ENCODE assay signal across 22 cellular contexts in genomic region chr21:14013056-14013603, GRCh38.
DNase-seq lines count a peak whose midpoint lies in the region; ATAC-seq and TF ChIP-seq lines count a peak whose summit lies in the region.
"Had no signal": no experiment of that assay in that cellular context is flagged by ENCODE, and none has a peak within 500 bp of the region (broad histone marks: within the 10 kb centered on the region; RNA-seq: fewer than 3 reads in every experiment).

No MANE protein-coding gene starts in this region.

- H3K36me3 ChIP-seq in H7 (replicated peaks; ENCODE audit: control insufficient read depth, insufficient read depth, low read length), result no peaks in the 10 kb centered on the region
- H3K36me3 ChIP-seq in NT2/D1 (ENCODE audit: insufficient read depth, insufficient read length, low read length), result no peaks in the 10 kb centered on the region
- H3K36me3 ChIP-seq in neuronal stem cell (replicated peaks in 1 of 2; ENCODE audit: control insufficient read depth in 2 of 2, insufficient read depth in 2 of 2, low read length in 2 of 2), result no peaks in the 10 kb centered on the region
- no peaks in the 10 kb centered on the region for H3K36me3 ChIP-seq in colonic mucosa
- H3K36me3 ChIP-seq: BLaER1 treated with 17β-estradiol and CSF1 and Interleukin-3, amounts not matched to agents 10 nM and 100 nM had no signal

- H3K14ac ChIP-seq in neuronal stem cell (ENCODE audit: low read length), result no peak overlapping the region

- no CpG with 5 or more reads among the region's 10 CpGs for WGBS in neuronal stem cell (ENCODE audit: extremely low coverage in 2 of 2, insufficient read length in 2 of 2, insufficient replicate concordance in 1 of 2), 2 donors

- DNase-seq in H7 (peak; percentile 28), NT2/D1 (ENCODE audit: low read depth, low spot score) (no peak), neuronal stem cell (ENCODE audit: low spot score) (no peak), AML-193 (lab: John Stamatoyannopoulos, UW) (no peak), colonic mucosa (no peak)
- DNase-seq: 8988T; ACHN; CD4-positive, alpha-beta memory T cell; CD4-positive, CD25-positive, alpha-beta regulatory T cell; CD8-positive, alpha-beta memory T cell; COR-L47; DMS 273 treated with DMSO at 0.1 percent for 48 hours; DMS153; DMS53; DMS79; DND-41; EL; GDM1 had no signal

- no peak overlapping the region for H3K27ac ChIP-seq in neuronal stem cell (replicated peaks; ENCODE audit: low read length)
- H3K27ac ChIP-seq in colonic mucosa, result no peak overlapping the region
- H3K27ac ChIP-seq: BLaER1 treated with 17β-estradiol and CSF1 and Interleukin-3, amounts not matched to agents 10 nM and 100 nM; C4-2B had no signal

- no peak for ATAC-seq in GM21825 (IDR thresholded peaks at IDR 0.05; ENCODE audit: unreplicated experiment)
- ATAC-seq: GM12878 had no signal

- no peak overlapping the region for H3K4me2 ChIP-seq in neuronal stem cell (ENCODE audit: insufficient read depth, low read length, poor library complexity, severe bottlenecking)
- H3K4me2 ChIP-seq: BLaER1 treated with 17β-estradiol and CSF1 and Interleukin-3, amounts not matched to agents 10 nM and 100 nM had no signal

- peaks cover 16% of the 10 kb centered on the region for H3K4me1 ChIP-seq in NT2/D1 (ENCODE audit: insufficient read depth, insufficient read length)
- no peaks in the 10 kb centered on the region for H3K4me1 ChIP-seq in neuronal stem cell (ENCODE audit: control insufficient read depth in 2 of 2, insufficient read depth in 1 of 2, low read depth in 1 of 2, low read length in 2 of 2)
- no peaks in the 10 kb centered on the region for H3K4me1 ChIP-seq in colonic mucosa

- intact Hi-C loops in colonic mucosa (cut with DNase I), result no loop called here

- H3K27me3 ChIP-seq in H7 (ENCODE audit: control insufficient read depth, insufficient read depth, low read length), result no peaks in the 10 kb centered on the region
- H3K27me3 ChIP-seq in NT2/D1 (ENCODE audit: insufficient read depth, insufficient read length), result no peaks in the 10 kb centered on the region
- H3K27me3 ChIP-seq in neuronal stem cell (ENCODE audit: control insufficient read depth in 3 of 3, insufficient read depth in 3 of 3, low read depth in 1 of 3, low read length in 3 of 3), result no peaks in the 10 kb centered on the region
- H3K27me3 ChIP-seq in colonic mucosa, result no peaks in the 10 kb centered on the region
- H3K27me3 ChIP-seq: BLaER1 treated with 17β-estradiol and CSF1 and Interleukin-3, amounts not matched to agents 10 nM and 100 nM had no signal

- no peaks in the 10 kb centered on the region for H3K79me1 ChIP-seq in neuronal stem cell (ENCODE audit: low read depth, low read length)

- H4K8ac ChIP-seq in neuronal stem cell (ENCODE audit: low read depth, low read length), result no peak overlapping the region

- H3K23ac ChIP-seq in neuronal stem cell (ENCODE audit: low read depth, low read length, poor library complexity), result no peak overlapping the region

- TF ChIP-seq CTCF in colonic mucosa (IDR thresholded peaks at IDR 0.05), result no peak

- no peak overlapping the region for H2BK5ac ChIP-seq in neuronal stem cell (ENCODE audit: low read length)

- no peak overlapping the region for H4K91ac ChIP-seq in neuronal stem cell (ENCODE audit: low read depth, low read length, poor library complexity)

- H3K9ac ChIP-seq in NT2/D1 (ENCODE audit: insufficient read length, low read depth) (peak overlapping the region; percentile 26), neuronal stem cell (ENCODE audit: low read depth, low read length, poor library complexity) (no peak overlapping the region), colonic mucosa (ENCODE audit: low read depth in 2 of 2, low read length in 2 of 2) (no peak overlapping the region)
- H3K9ac ChIP-seq: BLaER1 treated with 17β-estradiol and CSF1 and Interleukin-3, amounts not matched to agents 10 nM and 100 nM had no signal

- H2BK15ac ChIP-seq in neuronal stem cell (ENCODE audit: low read length), result no peak overlapping the region

- H3K9me3 ChIP-seq in NT2/D1 (ENCODE audit: insufficient read depth, low read length), result no peaks in the 10 kb centered on the region
- H3K9me3 ChIP-seq in neuronal stem cell (replicated peaks in 1 of 2; ENCODE audit: control insufficient read depth in 2 of 2, insufficient read depth in 1 of 2, low read depth in 1 of 2, low read length in 2 of 2), result peaks cover 0 to 2% of the 10 kb centered on the region in 2 donors
- H3K9me3 ChIP-seq in colonic mucosa, result no peaks in the 10 kb centered on the region
- H3K9me3 ChIP-seq: BLaER1 treated with 17β-estradiol and CSF1 and Interleukin-3, amounts not matched to agents 10 nM and 100 nM had no signal

- no peak overlapping the region for H3K4me3 ChIP-seq in H7 (ENCODE audit: insufficient read depth, low read depth, low read length)
- no peak overlapping the region for H3K4me3 ChIP-seq in NT2/D1 (ENCODE audit: insufficient read length, low read depth)
- H3K4me3 ChIP-seq in neuronal stem cell (ENCODE audit: low read length in 2 of 2), result no peak overlapping the region
- H3K4me3 ChIP-seq in colonic mucosa, result no peak overlapping the region
- H3K4me3 ChIP-seq: BLaER1 treated with 17β-estradiol and CSF1 and Interleukin-3, amounts not matched to agents 10 nM and 100 nM; GM12878 had no signal

- H3K18ac ChIP-seq in neuronal stem cell (ENCODE audit: low read length), result no peak overlapping the region

- H2BK12ac ChIP-seq in neuronal stem cell (ENCODE audit: low read length), result no peak overlapping the region

- no peak overlapping the region for H3K4ac ChIP-seq in neuronal stem cell (ENCODE audit: low read length)

- H2BK120ac ChIP-seq in neuronal stem cell (ENCODE audit: low read depth, low read length), result no peak overlapping the region

- no peak overlapping the region for H2AK5ac ChIP-seq in neuronal stem cell (ENCODE audit: low read depth, low read length)

- H2AFZ ChIP-seq in neuronal stem cell (ENCODE audit: low read length), result peak overlapping the region; percentile 61
